ENCODE assay signal across 8 cellular contexts in genomic region chr3:42067324-42067723, GRCh38. TPM values are rescaled to one million over a fixed set of nuclear protein-coding genes. Genes with fewer than 3 reads are reported as not detected.
DNase-seq lines count a peak whose midpoint lies in the region; ATAC-seq, FAIRE-seq and TF ChIP-seq lines count a peak whose summit lies in the region.

No MANE protein-coding gene starts in this region.

- H3K9me3 ChIP-seq in H9 (ENCODE audit: control insufficient read depth, low read depth, low read length) (no peaks in the 10 kb centered on the region), OCI-LY3 (ENCODE audit: insufficient read depth, low read length) (no peaks in the 10 kb centered on the region)

- no peak overlapping the region for H3K9ac ChIP-seq in H9 (ENCODE audit: extremely low read depth, insufficient read length, low read length)
- H3K9ac ChIP-seq in OCI-LY3 (ENCODE audit: low read length) = peak overlapping the region; percentile 55

- H3K4me2 ChIP-seq in H9 (ENCODE audit: insufficient read depth, insufficient read length, low read length) = no peak overlapping the region
- peak overlapping the region; percentile 84 for H3K4me2 ChIP-seq in OCI-LY3 (ENCODE audit: low read length)

- H3K27me3 Mint-ChIP-seq in H9 (ENCODE audit: low read depth) (no peaks in the 10 kb centered on the region), type B pancreatic cell (no peaks in the 10 kb centered on the region)

- H3K9me3 Mint-ChIP-seq in H9 (no peaks in the 10 kb centered on the region), type B pancreatic cell (no peaks in the 10 kb centered on the region)

- no peak overlapping the region for H3K23ac ChIP-seq in H9 (ENCODE audit: insufficient read length, low read depth, low read length)

- DNase-seq in GM12892 (ENCODE audit: insufficient read length) = peak; percentile 39
- DNase-seq in H9 = no peak
- no peak for DNase-seq in left cardiac atrium
- no peak for DNase-seq in type B pancreatic cell (ENCODE audit: extremely low spot score, unreplicated experiment)
- DNase-seq in KBM-7 = no peak
- no peak for DNase-seq in HCEC 1CT
- DNase-seq in EL = no peak

- TF ChIP-seq CTCF in H9 (conservative IDR thresholded peaks at IDR 0.05) (no peak), OCI-LY3 (IDR thresholded peaks at IDR 0.05; ENCODE audit: low read depth, low read length) (no peak), type B pancreatic cell (conservative IDR thresholded peaks at IDR 0.05) (no peak)

- peak overlapping the region; percentile 34 for H3K18ac ChIP-seq in H9 (ENCODE audit: insufficient read length, low read depth, low read length)

- no peak overlapping the region for H3K56ac ChIP-seq in H9 (ENCODE audit: insufficient read length, low read depth, low read length)

- no peaks in the 10 kb centered on the region; the same call in 1 of the 2 replicates for H3K79me2 ChIP-seq in H9 (ENCODE audit: insufficient read depth, low read length)
- peaks cover 97% of the 10 kb centered on the region for H3K79me2 ChIP-seq in OCI-LY3 (ENCODE audit: low read length)

- peaks cover 3% of the 10 kb centered on the region for H4K20me1 ChIP-seq in H9 (ENCODE audit: control insufficient read depth, insufficient read depth, insufficient read length)
- peaks cover 86% of the 10 kb centered on the region for H4K20me1 ChIP-seq in OCI-LY3 (ENCODE audit: insufficient read depth, low read length)

- H3K23me2 ChIP-seq in H9 (ENCODE audit: insufficient read length, low read depth, low read length, poor library complexity, severe bottlenecking) = no peaks in the 10 kb centered on the region

- in situ Hi-C loops in KBM-7 (cut with MboI; ENCODE audit: low pct_unique_long_range_greater_than_20kb, low sequenced_read_pairs) = no loop called here

- H3K4me1 ChIP-seq in H9 (ENCODE audit: insufficient read depth, low read length) (peaks cover 5% of the 10 kb centered on the region; the same call in 1 of the 2 replicates), OCI-LY3 (ENCODE audit: low read length) (peaks cover 68% of the 10 kb centered on the region)

- H3K4me3 Mint-ChIP-seq in H9 (no peak overlapping the region), type B pancreatic cell (peak overlapping the region; percentile 48)

- peak overlapping the region; percentile 42 to 93 (median 71); a peak in 5 of 7 replicates for H3K27ac Mint-ChIP-seq in H9
- peak overlapping the region; percentile 91 for H3K27ac Mint-ChIP-seq in type B pancreatic cell

- H3K14ac ChIP-seq in H9 (ENCODE audit: insufficient read depth, low read length) = no peak overlapping the region; the same call in 1 of the 2 replicates

- H2AFZ ChIP-seq in H9 (ENCODE audit: low read length) (no peak overlapping the region), OCI-LY3 (ENCODE audit: low read depth, low read length) (no peak overlapping the region)

- H3K4me1 Mint-ChIP-seq in H9 (peaks cover 40 to 48% of the 10 kb centered on the region in 2 experiments), type B pancreatic cell (ENCODE audit: unreplicated experiment) (peaks cover 54% of the 10 kb centered on the region)

- ATAC-seq in left cardiac atrium = peak; percentile 25 to 51

- H4K8ac ChIP-seq in H9 (replicated peaks; ENCODE audit: insufficient read length, low read depth, low read length) = no peak overlapping the region

- no peaks in the 10 kb centered on the region for H3K79me1 ChIP-seq in H9 (ENCODE audit: insufficient read depth, low read depth, low read length, poor library complexity, severe bottlenecking)

- peak overlapping the region; percentile 85 for H2BK120ac ChIP-seq in H9 (ENCODE audit: low read depth, low read length, poor library complexity, severe bottlenecking)

- H3T11ph ChIP-seq in H9 (ENCODE audit: low read length) = peak overlapping the region; percentile 68

- no peak overlapping the region for H2BK5ac ChIP-seq in H9 (ENCODE audit: insufficient read length, low read length)

- no peak overlapping the region for H4K91ac ChIP-seq in H9 (ENCODE audit: insufficient read length, low read depth, low read length)

- H3K4me3 ChIP-seq in OCI-LY3 (ENCODE audit: low read length) = peak overlapping the region; percentile 67

- no peak overlapping the region for H2AK5ac ChIP-seq in H9 (ENCODE audit: insufficient read length, low read length)

- H3K27me3 ChIP-seq in H9 (ENCODE audit: insufficient read depth, low read length) = no peaks in the 10 kb centered on the region
- no peaks in the 10 kb centered on the region for H3K27me3 ChIP-seq in OCI-LY3 (ENCODE audit: low read depth, low read length)

- H3K36me3 Mint-ChIP-seq in H9 (ENCODE audit: insufficient read depth in 1 of 3, low read depth in 3 of 3) (no peaks in the 10 kb centered on the region), type B pancreatic cell (no peaks in the 10 kb centered on the region)

- intact Hi-C loops in left cardiac atrium (cut with DNase I) = no loop called here

- FAIRE-seq in GM12892 (lab: Jason Lieb, UNC) = peak; percentile 72

- H2BK20ac ChIP-seq in H9 (ENCODE audit: low read depth, low read length, poor library complexity, severe bottlenecking) = peak overlapping the region; percentile 12

- H3K27ac ChIP-seq in H9 (ENCODE audit: insufficient read length, low read depth, low read length) (no peak overlapping the region), OCI-LY3 (ENCODE audit: low read length) (peak overlapping the region; percentile 87)

- H2BK15ac ChIP-seq in H9 (ENCODE audit: low read depth, low read length) = no peak overlapping the region

- no peak overlapping the region for H2BK12ac ChIP-seq in H9 (ENCODE audit: insufficient read length, low read depth, low read length)

- H4K5ac ChIP-seq in H9 (ENCODE audit: insufficient read length, low read depth, low read length) = no peak overlapping the region

- H3K4ac ChIP-seq in H9 (ENCODE audit: low read depth, low read length) = no peak overlapping the region; the same call in 1 of the 2 replicates

- peaks cover 20% of the 10 kb centered on the region for H3K36me3 ChIP-seq in OCI-LY3 (replicated peaks; ENCODE audit: low read depth, low read length)

- TF ChIP-seq POLR2A in GM12892 (IDR thresholded peaks at IDR 0.05; ENCODE audit: low read depth, low read length) = no peak

- no CpG with 5 or more reads among the region's 3 CpGs for WGBS in H9 (ENCODE audit: extremely low coverage, insufficient read length, low lambda C conversion rate)

RNA-seq across cellular contexts. Expression of gene TRAK1, which starts 23.8 kb away (rescaled TPM):
- 20.9 TPM for polyA plus RNA-seq in GM12892 (2012; ENCODE audit: missing spikeins)
- total RNA-seq in H9 (2021) = 30.6 and 34.2 TPM in 2 replicates
- 100 to 1,000 TPM; 197 to 211 TPM for total RNA-seq in left cardiac atrium
- 49.2 and 54.7 TPM in 2 replicates for total RNA-seq in type B pancreatic cell (ENCODE audit: low replicate concordance)
